In genomic region chr4:85823295-85823694, GRCh38 we compare ENCODE assay signal across 13 cellular contexts.
DNase-seq lines count a peak whose midpoint lies in the region; ATAC-seq, FAIRE-seq and TF ChIP-seq lines count a peak whose summit lies in the region.
"Had no signal": no experiment of that assay in that cellular context is flagged by ENCODE, and none has a peak within 500 bp of the region (broad histone marks: within the 10 kb centered on the region; RNA-seq: fewer than 3 reads in every experiment).

No MANE protein-coding gene starts in this region.

- DNase-seq in Calu3, result no peak
- peak in 1 of 4 experiments; percentile 38 for DNase-seq in K562 (ENCODE audit: extremely low read depth in 1 of 4, low spot score in 3 of 4)
- DNase-seq in islet precursor cell, result peak; percentile 64
- DNase-seq in WERI-Rb-1, result no peak
- DNase-seq in NOMO-1 treated with DMSO at 0.1 percent for 48 hours (lab: John Stamatoyannopoulos, UW; ENCODE audit: unreplicated experiment), result no peak
- DNase-seq: colonic mucosa, DND-41, NCI-H526 treated with DMSO at 0.1 percent for 48 hours, occipital lobe had no signal

- TF ChIP-seq EP300 in K562 (IDR thresholded peaks at IDR 0.05; ENCODE audit: low read length), result no peak

- no peak overlapping the region for H3K4me3 Mint-ChIP-seq in Calu3 (ENCODE audit: low read depth, unreplicated experiment)

- FAIRE-seq in K562 (lab: Jason Lieb, UNC), result no peak
- FAIRE-seq: TTC549 had no signal

- BruUV-seq in Calu3 (replicated peaks; lab: Mats Ljungman, UMichigan), result no TSS peak
- no TSS peak for BruUV-seq in K562 (replicated peaks; lab: Mats Ljungman, UMichigan)

- peaks cover 30% of the 10 kb centered on the region for H3K4me1 Mint-ChIP-seq in Calu3 (ENCODE audit: low read depth, unreplicated experiment)

- 14% methylated on average over 1 of the region's 1 CpG for WGBS in K562 (ENCODE audit: insufficient coverage, low coverage, missing lambda C conversion rate)

- no peak overlapping the region for H2AFZ ChIP-seq in KMS-11 (ENCODE audit: low read depth)
- no peak overlapping the region for H2AFZ ChIP-seq in K562 (ENCODE audit: low read depth, low read length)

- H3K9me3 ChIP-seq in K562 (replicated peaks; ENCODE audit: control insufficient read depth, insufficient read depth, low read depth, low read length), result no peaks in the 10 kb centered on the region
- H3K9me3 ChIP-seq in WERI-Rb-1 (ENCODE audit: severe bottlenecking), result peaks cover 3% of the 10 kb centered on the region
- H3K9me3 ChIP-seq: colonic mucosa had no signal

- peak overlapping the region; percentile 50 for H3K27ac Mint-ChIP-seq in Calu3 (ENCODE audit: unreplicated experiment)

- H3K4me2 ChIP-seq in KMS-11 (peak overlapping the region; percentile 20; the same call in 1 of the 2 replicates), K562 (ENCODE audit: insufficient read depth, low read length) (no peak overlapping the region)

- H3K36me3 ChIP-seq in KMS-11 (ENCODE audit: insufficient read depth), result no peaks in the 10 kb centered on the region
- H3K36me3 ChIP-seq in K562 (ENCODE audit: control insufficient read depth, insufficient read depth, low read length), result no peaks in the 10 kb centered on the region
- H3K36me3 ChIP-seq in WERI-Rb-1, result no peaks in the 10 kb centered on the region
- H3K36me3 ChIP-seq: colonic mucosa had no signal

- H4K20me1 ChIP-seq in KMS-11 (ENCODE audit: insufficient read depth), result no peaks in the 10 kb centered on the region
- no peaks in the 10 kb centered on the region for H4K20me1 ChIP-seq in K562 (replicated peaks; ENCODE audit: control insufficient read depth, insufficient read depth, low read length)

- ATAC-seq in K562 (peak; percentile 84), GM18867 (IDR thresholded peaks at IDR 0.05; ENCODE audit: unreplicated experiment) (no peak), HG02588 (IDR thresholded peaks at IDR 0.05; ENCODE audit: unreplicated experiment) (no peak)

- no peaks in the 10 kb centered on the region for H3K79me2 ChIP-seq in KMS-11 (ENCODE audit: insufficient read depth, low read depth)
- no peaks in the 10 kb centered on the region for H3K79me2 ChIP-seq in K562 (ENCODE audit: control insufficient read depth, insufficient read depth, low read length)

- intact Hi-C loops in Calu3 (cut with micrococcal nuclease; ENCODE audit: unreplicated experiment), result no loop called here
- intact Hi-C loops in K562 (cut with micrococcal nuclease), result no loop called here

- no peak for TF ChIP-seq RAD21 in K562 (CRISPR knock-in tag; conservative IDR thresholded peaks at IDR 0.05 in 1 of 2, IDR thresholded peaks at IDR 0.05 in 1 of 2)

- peaks cover 13% of the 10 kb centered on the region for H3K36me3 Mint-ChIP-seq in Calu3 (ENCODE audit: insufficient read depth, unreplicated experiment)

- H3K27ac ChIP-seq in KMS-11, result no peak overlapping the region
- H3K27ac ChIP-seq in K562 (ENCODE audit: extremely low read depth, low read depth, low read length), result no peak overlapping the region
- H3K27ac ChIP-seq in WERI-Rb-1, result no peak overlapping the region
- H3K27ac ChIP-seq: colonic mucosa had no signal

- H3K27me3 Mint-ChIP-seq in Calu3 (ENCODE audit: unreplicated experiment), result no peaks in the 10 kb centered on the region

- TF ChIP-seq CTCF in Calu3 (IDR thresholded peaks at IDR 0.05; ENCODE audit: unreplicated experiment) (no peak), KMS-11 (conservative IDR thresholded peaks at IDR 0.05; ENCODE audit: low read depth, low read length) (no peak), K562 (IDR thresholded peaks at IDR 0.05 in 2 of 3, conservative IDR thresholded peaks at IDR 0.05 in 1 of 3; ENCODE audit: insufficient read depth in 2 of 3, low read depth in 1 of 3, low read length in 3 of 3) (no peak), WERI-Rb-1 (IDR thresholded peaks at IDR 0.05; ENCODE audit: low read depth, low read length) (no peak)

- no peaks in the 10 kb centered on the region for H3K9me1 ChIP-seq in K562 (ENCODE audit: control insufficient read depth, insufficient read depth, low read length)

- no peak for TF ChIP-seq POLR2A in K562 (conservative IDR thresholded peaks at IDR 0.05)

- no peak overlapping the region for H3K4me3 ChIP-seq in KMS-11 (IDR thresholded peaks at IDR 0.05; ENCODE audit: insufficient read depth, low read depth, low read length)
- H3K4me3 ChIP-seq in K562, result no peak overlapping the region
- no peak overlapping the region for H3K4me3 ChIP-seq in WERI-Rb-1 (ENCODE audit: low read depth, low read length)
- H3K4me3 ChIP-seq: colonic mucosa had no signal

- POLR2A ChIA-PET in K562 (lab: Yijun Ruan, JAX), result no interaction called here

- H3K27me3 ChIP-seq in KMS-11 (ENCODE audit: insufficient read depth, low read depth) (no peaks in the 10 kb centered on the region), K562 (ENCODE audit: control insufficient read depth in 2 of 2, insufficient read depth in 2 of 2, low read length in 2 of 2) (no peaks in the 10 kb centered on the region), WERI-Rb-1 (ENCODE audit: insufficient read depth, low read depth, severe bottlenecking) (no peaks in the 10 kb centered on the region)
- H3K27me3 ChIP-seq: colonic mucosa had no signal

- CTCF ChIA-PET in Calu3 (lab: Charles Lee), result interaction anchor here (0.7 kb wide), 1 partner anchor 20 kb away, joined by 3 read pairs; no protein-coding TSS in a partner anchor
- CTCF ChIA-PET in K562 (lab: Yijun Ruan, JAX; ENCODE audit: low intra/inter-chr PET ratio), result no interaction called here

- H3K9ac ChIP-seq in KMS-11 (no peak overlapping the region), K562 (ENCODE audit: insufficient read depth in 1 of 2, low read depth in 2 of 2, low read length in 2 of 2) (no peak overlapping the region)

- H3K4me1 ChIP-seq in KMS-11 (ENCODE audit: low read depth, poor library complexity, severe bottlenecking) (peaks cover 61% of the 10 kb centered on the region), K562 (replicated peaks in 1 of 2; ENCODE audit: control insufficient read depth in 2 of 2, insufficient read depth in 2 of 2, low read length in 2 of 2) (peaks cover 0 to 3% of the 10 kb centered on the region in 2 experiments; a peak in 2 of 5 replicates)
- H3K4me1 ChIP-seq: colonic mucosa had no signal

- H3K9me3 Mint-ChIP-seq in Calu3 (ENCODE audit: low read depth, unreplicated experiment), result no peaks in the 10 kb centered on the region

- in situ Hi-C loops in K562 (cut with MboI), result no loop called here

TF ChIP-seq in K562, 482 proteins besides CTCF, POLR2A, EP300 and RAD21 (continues in another document):
- TF ChIP-seq TEAD2 (tag; IDR thresholded peaks at IDR 0.05) (no peak), FOXJ2 (tag; IDR thresholded peaks at IDR 0.05) (0 out of 2 replicates have a peak, but pooled peaks have one; percentile 24), ZNF175 (CRISPR knock-in tag; IDR thresholded peaks at IDR 0.05; ENCODE audit: low read depth) (peak; percentile 46; the same call in 1 of the 2 replicates), ZNF695 (CRISPR knock-in tag; IDR thresholded peaks at IDR 0.05) (no peak), ETV1 (tag; conservative IDR thresholded peaks at IDR 0.05; ENCODE audit: low read depth) (peak; percentile 28; the same call in 1 of the 2 replicates)
